ENCODE assay signal across 9 cellular contexts in genomic region chr1:225866061-225866844, GRCh38. TPM values are rescaled to one million over a fixed set of nuclear protein-coding genes. Genes with fewer than 3 reads are reported as not detected.
DNase-seq lines count a peak whose midpoint lies in the region; ATAC-seq, FAIRE-seq and TF ChIP-seq lines count a peak whose summit lies in the region.
"Had no signal": no experiment of that assay in that cellular context is flagged by ENCODE, and none has a peak within 500 bp of the region (broad histone marks: within the 10 kb centered on the region; RNA-seq: fewer than 3 reads in every experiment).

No MANE protein-coding gene starts in this region.

- no peak for TF ChIP-seq CTCF in fibroblast of mammary gland (conservative IDR thresholded peaks at IDR 0.05; ENCODE audit: control insufficient read depth, insufficient read depth, low read depth, low read length)

- ATAC-seq in GM19452 (IDR thresholded peaks at IDR 0.05; ENCODE audit: unreplicated experiment) (no peak), GM21381 (IDR thresholded peaks at IDR 0.05; ENCODE audit: unreplicated experiment) (no peak)

- FAIRE-seq in GM19239 (lab: Jason Lieb, UNC) = no peak

- DNase-seq in Daoy (ENCODE audit: low read depth) (peak; percentile 90), HT1080 (ENCODE audit: low read depth) (peak; percentile 96), fibroblast of mammary gland (ENCODE audit: low read depth) (peak; percentile 76), GM19239 (ENCODE audit: insufficient read length, low spot score) (no peak)
- DNase-seq in activated CD4-positive, alpha-beta T cell treated with anti-CD3 and anti-CD28 coated beads, Interleukin-2, amount 50 U/mL, for 4 hours = peak; percentile 67 to 74
- peak; percentile 49 to 69 for DNase-seq in stimulated activated CD8-positive, alpha-beta memory T cell treated with anti-CD3 and anti-CD28 coated beads, Interleukin-4, amount 100 ng/mL, for 4 hours (ENCODE audit: low read depth in 2 of 2, low spot score in 1 of 2)

- no peak overlapping the region for H3K4me3 ChIP-seq in fibroblast of mammary gland (ENCODE audit: control insufficient read depth, low read depth, low read length)

RNA-seq across cellular contexts. Expression of gene TMEM63A, which starts 15.9 kb away (rescaled TPM):
- 3.1 and 4.5 TPM in 2 replicates for total RNA-seq in Daoy (2014; rRNA removed; shearing (Covaris generic))
- total RNA-seq in HT1080 (2014; rRNA removed; shearing (Covaris generic)) = 5.1 and 7.8 TPM in 2 replicates
- polyA plus RNA-seq in HT1080 (2015; cell fraction: cytosol; rRNA removed) = 4.6 and 4.9 TPM in 2 replicates
- 67.9 and 68.5 TPM in 2 replicates for polyA plus RNA-seq in HT1080 (2015; cell fraction: nucleus; rRNA removed)

RNA-seq across cellular contexts. Expression of gene LEFTY1, which starts 22.7 kb away (rescaled TPM):
- total RNA-seq in Daoy (2014; rRNA removed; shearing (Covaris generic)) = not detected in 2 replicates
- not detected in 2 replicates for total RNA-seq in HT1080 (2014; rRNA removed; shearing (Covaris generic))
- not detected in 2 replicates for polyA plus RNA-seq in HT1080 (2015; cell fraction: cytosol; rRNA removed)
- not detected in 2 replicates for polyA plus RNA-seq in HT1080 (2015; cell fraction: nucleus; rRNA removed)
- total RNA-seq: epithelial cell of proximal tubule had no signal

RNA-seq across cellular contexts. Expression of gene EPHX1, which starts 56.3 kb away (rescaled TPM):
- total RNA-seq in Daoy (2014; rRNA removed; shearing (Covaris generic)) = 4.6 and 8.8 TPM in 2 replicates
- 8.4 and 17.7 TPM in 2 replicates for total RNA-seq in HT1080 (2014; rRNA removed; shearing (Covaris generic))
- polyA plus RNA-seq in HT1080 (2015; cell fraction: cytosol; rRNA removed) = 19.5 and 22.7 TPM in 2 replicates
- polyA plus RNA-seq in HT1080 (2015; cell fraction: nucleus; rRNA removed) = 27.4 and 41.4 TPM in 2 replicates

RNA-seq across cellular contexts. Expression of gene PYCR2, which starts 57.8 kb away (rescaled TPM):
- 47.4 and 51.8 TPM in 2 replicates for total RNA-seq in Daoy (2014; rRNA removed; shearing (Covaris generic))
- total RNA-seq in HT1080 (2014; rRNA removed; shearing (Covaris generic)) = 64.1 and 65.9 TPM in 2 replicates
- 105 and 117 TPM in 2 replicates for polyA plus RNA-seq in HT1080 (2015; cell fraction: cytosol; rRNA removed)
- polyA plus RNA-seq in HT1080 (2015; cell fraction: nucleus; rRNA removed) = 152 and 167 TPM in 2 replicates
